In the genomic region with DNA sequence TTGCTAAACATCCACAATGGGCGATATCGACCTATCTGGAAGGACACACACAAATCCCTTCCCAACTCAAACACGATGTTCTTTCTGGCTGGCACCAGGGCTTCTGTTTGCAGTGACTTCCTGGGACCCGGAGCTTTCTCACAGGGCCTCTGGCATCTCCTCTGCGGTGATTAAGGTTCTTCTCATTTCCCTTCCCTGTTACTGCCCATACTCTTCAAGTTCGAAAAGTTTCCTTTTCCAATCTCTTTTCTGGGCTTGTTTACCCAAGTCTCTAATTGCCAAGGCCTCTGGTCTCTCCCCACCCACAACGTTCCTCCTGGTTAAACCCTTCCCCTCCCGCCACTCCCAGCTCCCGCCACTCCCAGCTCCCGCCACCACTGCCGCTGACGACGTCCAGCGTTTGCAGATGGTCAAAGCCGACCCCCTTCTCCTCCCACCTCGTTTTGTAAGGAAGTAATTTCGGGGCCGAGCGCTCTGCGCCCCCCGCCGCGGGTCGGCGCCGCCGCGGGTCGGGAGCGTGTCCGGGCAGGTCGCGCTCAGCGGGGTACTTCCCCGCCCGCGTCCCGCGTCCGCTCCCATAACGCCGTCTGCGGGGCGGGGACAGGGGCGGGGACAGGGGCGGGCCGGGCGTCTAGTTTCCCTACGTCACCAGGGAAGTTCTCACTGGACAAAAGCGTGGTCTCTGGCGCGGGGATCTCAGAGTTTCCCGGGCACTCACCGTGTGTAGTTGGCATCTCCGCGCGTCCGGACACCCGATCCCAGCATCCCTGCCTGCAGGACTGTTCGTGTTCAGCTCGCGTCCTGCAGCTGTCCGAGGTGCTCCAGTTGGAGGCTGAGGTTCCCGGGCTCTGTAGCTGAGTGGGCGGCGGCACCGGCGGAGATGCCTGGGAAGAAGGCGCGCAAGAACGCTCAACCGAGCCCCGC, we compare ENCODE assay signal across 8 cellular contexts. TPM values are rescaled to one million over a fixed set of nuclear protein-coding genes. Genes with fewer than 3 reads are reported as not detected.
DNase-seq lines count a peak whose midpoint lies in the region; TF ChIP-seq lines count a peak whose summit lies in the region.

Gene PMAIP1, plus strand, starts transcription at position 699 of the 924 bp plus-strand sequence. Its CDS starts 182 bp downstream, at position 881.

- peak within 1 kb of the TSS; percentile 94 for H3K27ac Mint-ChIP-seq in HFFc6

- H3K79me2 ChIP-seq in osteoblast (ENCODE audit: insufficient read depth, low read length), result peaks cover 12% of the 10 kb centered on the region

- 5% methylated on average over 15 to 19 of the region's 73 CpGs for WGBS in thyroid gland, 2 donors

- H3K27ac ChIP-seq in osteoblast (ENCODE audit: low read depth, low read length) (peak within 1 kb of the TSS; percentile 87), thyroid gland (peak within 1 kb of the TSS in 2 of 3 donors; percentile 44 to 61)

- in situ Hi-C loops in SK-MEL-5 (cut with HindIII; ENCODE audit: low pct_unique_long_range_greater_than_20kb, low sequenced_read_pairs), result no loop called here

- H3K27me3 Mint-ChIP-seq in HFFc6 (ENCODE audit: insufficient read depth), result peaks cover 3% of the 10 kb centered on the region; the same call in 1 of the 2 replicates

- H3K4me3 Mint-ChIP-seq in HFFc6, result peak within 1 kb of the TSS; percentile 91

- H3K4me1 ChIP-seq in osteoblast (ENCODE audit: insufficient read depth, low read length) (peaks cover 18% of the 10 kb centered on the region), thyroid gland (peaks cover 0 to 11% of the 10 kb centered on the region in 2 donors)

- intact Hi-C loops in thyroid gland (cut with DNase I), result no loop called here

- DNase-seq in GM04503 (ENCODE audit: low read depth), result peak; percentile 64
- DNase-seq in HFFc6, result peak; percentile 95
- DNase-seq in NB4 (ENCODE audit: low read depth), result peak; percentile 88
- DNase-seq in SK-MEL-5 (ENCODE audit: low read depth, low spot score), result peak; percentile 88
- peak; percentile 73 to 75 (median 74) for DNase-seq in activated naive CD4-positive, alpha-beta T cell (lab: John Stamatoyannopoulos, UW)
- peak; percentile 90 for DNase-seq in germinal center (ENCODE audit: low spot score)
- peak; percentile 95 for DNase-seq in osteoblast (ENCODE audit: insufficient read length, low spot score, missing footprints)
- DNase-seq in thyroid gland, result peak; percentile 79 to 84

- H3K4me2 ChIP-seq in osteoblast (ENCODE audit: insufficient read depth, low read length), result peak within 1 kb of the TSS; percentile 92

- H3K9me3 Mint-ChIP-seq in HFFc6, result no peaks in the 10 kb centered on the region

- no peaks in the 10 kb centered on the region for H4K20me1 ChIP-seq in osteoblast (ENCODE audit: insufficient read depth, low read length)

- H3K27me3 ChIP-seq in osteoblast (ENCODE audit: insufficient read depth, low read length), result no peaks in the 10 kb centered on the region
- no peaks in the 10 kb centered on the region for H3K27me3 ChIP-seq in thyroid gland

- TF ChIP-seq CTCF in HFFc6 (IDR thresholded peaks at IDR 0.05) (no peak), NB4 (IDR thresholded peaks at IDR 0.05; ENCODE audit: low read depth, low read length) (no peak), osteoblast (IDR thresholded peaks at IDR 0.05; ENCODE audit: extremely low read depth, low read depth, low read length) (no peak), thyroid gland (IDR thresholded peaks at IDR 0.05) (peak in 1 of 6 experiments; percentile 15)

- peak within 1 kb of the TSS; percentile 82 for H3K4me3 ChIP-seq in NB4 (ENCODE audit: low read depth, low read length)
- H3K4me3 ChIP-seq in osteoblast (ENCODE audit: insufficient read depth, low read length), result peak within 1 kb of the TSS; percentile 85
- H3K4me3 ChIP-seq in thyroid gland (replicated peaks in 1 of 3), result peak within 1 kb of the TSS; percentile 25 to 65 (median 46)

- H2AFZ ChIP-seq in osteoblast (ENCODE audit: low read length), result peak within 1 kb of the TSS; percentile 95

- H3K9me3 ChIP-seq in osteoblast (ENCODE audit: low read depth, low read length) (no peaks in the 10 kb centered on the region), thyroid gland (no peaks in the 10 kb centered on the region)

- peaks cover 54% of the 10 kb centered on the region for H3K4me1 Mint-ChIP-seq in HFFc6 (ENCODE audit: low read depth)

- peak; percentile 90 for TF ChIP-seq POLR2A in NB4 (IDR thresholded peaks at IDR 0.05; ENCODE audit: extremely low read depth, insufficient read length)
- TF ChIP-seq POLR2A in thyroid gland (IDR thresholded peaks at IDR 0.05), result peak in 1 of 2 donors; percentile 94

- H3K36me3 ChIP-seq in osteoblast (ENCODE audit: insufficient read depth, low read length) (peaks cover 4% of the 10 kb centered on the region), thyroid gland (no peaks in the 10 kb centered on the region)

- peaks cover 26% of the 10 kb centered on the region for H3K36me3 Mint-ChIP-seq in HFFc6 (ENCODE audit: low read depth)

RNA-seq across cellular contexts. Expression of gene PMAIP1, which starts in this region (rescaled TPM):
- total RNA-seq in HFFc6 (2021; fragmentation: NEBNext Ultra II Directional; extraction: Animal tissue kit (Norgen Biotek cat#: 25700)), result 10 to 100 TPM in 1 of 6 experiments, 1 to 10 TPM in 5; 4.6 to 10.1 (median 5.9) TPM
- 8.0 and 11.5 TPM in 2 replicates for total RNA-seq in SK-MEL-5 (2014; rRNA removed; shearing (Covaris generic))
- polyA plus RNA-seq in SK-MEL-5 (2015; cell fraction: cytosol; rRNA removed), result 22.3 and 28.1 TPM in 2 replicates
- 17.6 and 18.0 TPM in 2 replicates for polyA plus RNA-seq in SK-MEL-5 (2015; cell fraction: nucleus; rRNA removed)
- total RNA-seq in osteoblast, result 3.5 and 4.0 TPM in 2 replicates
- total RNA-seq in thyroid gland, result 1 to 10 TPM; 1.1 to 2.3 (median 1.6) TPM

Comparison
In these comparisons a context has a peak if more than half of its experiments do, and no peak if none do; other contexts are left out.
1. Peak in every context shown above with its lines: DNase-seq, H3K4me3 ChIP-seq and H3K27ac ChIP-seq.